ENCODE assay signal across 26 cellular contexts in the genomic region with DNA sequence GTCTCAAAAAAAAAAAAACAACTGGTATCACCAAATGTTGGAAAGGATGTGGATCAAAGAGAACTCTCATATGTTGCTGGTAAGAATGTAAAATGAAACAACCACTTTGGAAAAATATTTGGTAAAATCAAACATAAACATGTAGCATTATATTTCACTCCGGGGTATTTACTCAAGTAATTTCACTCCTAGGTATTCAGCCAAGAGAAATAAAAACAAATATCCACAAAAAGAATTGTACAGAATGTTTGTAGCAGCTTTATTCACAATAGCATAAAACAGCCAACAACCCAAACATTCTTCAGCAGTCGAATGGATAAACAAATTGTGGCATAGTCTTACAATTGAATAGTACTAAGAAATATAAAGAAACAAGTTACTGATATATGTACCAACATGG.
"Had no signal": no experiment of that assay in that cellular context is flagged by ENCODE, and none has a peak within 500 bp of the region (broad histone marks: within the 10 kb centered on the region; RNA-seq: fewer than 3 reads in every experiment).

No MANE protein-coding gene starts in this region.

- H3K4me1 ChIP-seq: colonic mucosa, esophagus muscularis mucosa, gastrocnemius medialis, heart right ventricle, left lung, lower lobe of right lung had no signal

- H3K36me3 ChIP-seq: colonic mucosa, esophagus muscularis mucosa, gastrocnemius medialis, heart right ventricle, left lung, lower lobe of right lung had no signal

- H3K27ac ChIP-seq: colonic mucosa, dorsolateral prefrontal cortex, esophagus muscularis mucosa, gastrocnemius medialis, heart right ventricle, left lung, lower lobe of right lung had no signal

- H3K4me3 ChIP-seq: colonic mucosa, dorsolateral prefrontal cortex, esophagus muscularis mucosa, gastrocnemius medialis, heart right ventricle, left lung, lower lobe of right lung, mucosa of descending colon had no signal

- H3K27me3 ChIP-seq: colonic mucosa, dorsolateral prefrontal cortex, esophagus muscularis mucosa, gastrocnemius medialis, heart right ventricle, left lung had no signal

- FAIRE-seq: endothelial cell of umbilical vein, islet of Langerhans, keratinocyte had no signal

- DNase-seq: colonic mucosa; cortex of kidney; dermis blood vessel endothelial cell; dorsolateral prefrontal cortex; effector CD8-positive, alpha-beta T cell; effector memory CD8-positive, alpha-beta T cell; endodermal cell; foreskin fibroblast; foreskin melanocyte; gastrocnemius medialis; glutamatergic neuron; head of caudate nucleus; heart right ventricle; hippocampal formation; left cardiac atrium; left lung; left ventricle myocardium superior; lower lobe of right lung; mesenchymal stem cell; mucosa of descending colon; naive B cell; naive thymus-derived CD8-positive, alpha-beta T cell had no signal

- H3K9me3 ChIP-seq: colonic mucosa, gastrocnemius medialis had no signal

- ATAC-seq: effector memory CD8-positive, alpha-beta T cell; gastrocnemius medialis; heart right ventricle; left cardiac atrium; left lung; left ventricle myocardium superior; lower lobe of right lung; mucosa of descending colon; naive thymus-derived CD8-positive, alpha-beta T cell had no signal
